8 cellular contexts compared by ENCODE assay signal in the genomic region with DNA sequence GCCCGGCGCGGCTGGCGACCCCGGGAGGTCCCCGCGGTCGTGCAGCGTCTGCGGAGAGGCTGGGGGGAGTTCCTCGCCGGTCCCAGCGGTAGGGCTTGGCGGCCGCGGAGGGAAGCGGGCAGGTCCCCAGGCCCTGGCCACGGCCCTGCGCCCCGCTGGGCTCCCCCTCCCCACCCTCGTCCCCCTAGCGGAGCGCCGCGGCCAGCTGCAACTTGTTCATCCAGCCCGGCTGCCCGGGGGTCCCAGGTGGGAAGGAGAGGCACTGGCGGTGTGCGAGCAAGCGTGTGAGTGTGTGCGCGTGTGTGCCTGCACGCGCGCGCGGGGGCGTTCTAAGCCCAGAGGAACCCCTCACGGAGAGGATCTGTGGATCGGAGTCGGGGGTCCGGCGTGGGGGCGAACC. TPM values are rescaled to one million over a fixed set of nuclear protein-coding genes. Genes with fewer than 3 reads are reported as not detected.
DNase-seq lines count a peak whose midpoint lies in the region; ATAC-seq and TF ChIP-seq lines count a peak whose summit lies in the region.

No MANE protein-coding gene starts in this region.

- POLR2A ChIA-PET in PC-3 (lab: Charles Lee; ENCODE audit: unreplicated experiment), result no interaction called here

- H3K4me3 Mint-ChIP-seq in natural killer cell treated with Interleukin-12 subunit alpha and Interleukin-12 subunit beta and Interleukin-15 and Interleukin-18, amount 100 ng/mL, for 72 hours, result peak overlapping the region; percentile 52

- peaks cover 50 to 75% (median 71%) of the 10 kb centered on the region in 11 experiments for H3K27me3 ChIP-seq in BLaER1 treated with 17β-estradiol and CSF1 and Interleukin-3, amounts not matched to agents 10 nM and 100 nM
- H3K27me3 ChIP-seq in PC-3 (ENCODE audit: low read length), result no peaks in the 10 kb centered on the region
- H3K27me3 ChIP-seq in Karpas-422 (ENCODE audit: low read length), result no peaks in the 10 kb centered on the region

- TF ChIP-seq CTCF in PC-3 (conservative IDR thresholded peaks at IDR 0.05; ENCODE audit: low read depth, low read length) (peak; percentile 41; the same call in 1 of the 2 replicates), foreskin fibroblast (IDR thresholded peaks at IDR 0.05; ENCODE audit: low read depth, low read length) (peak; percentile 34), GM10266 (IDR thresholded peaks at IDR 0.05; ENCODE audit: control insufficient read depth, insufficient read depth, low read depth, missing control alignments) (no peak)

- intact Hi-C loops in PC-3 (cut with micrococcal nuclease), result loop anchor here (2.0 to 10.0 kb wide), 5 partner anchors 64 to 388 kb away; no protein-coding TSS in a partner anchor

- peaks cover 22 to 38% of the 10 kb centered on the region in 2 donors for H3K27me3 Mint-ChIP-seq in natural killer cell treated with Interleukin-12 subunit alpha and Interleukin-12 subunit beta and Interleukin-15 and Interleukin-18, amount 100 ng/mL, for 72 hours

- CTCF ChIA-PET in PC-3 (lab: Charles Lee), result interaction anchor here (1.0 to 1.9 kb wide), 3 partner anchors 8 to 309 kb away, joined by 3 to 8 read pairs (median 4); no protein-coding TSS in a partner anchor

- peak overlapping the region; percentile 95 to 100 (median 99) for H3K4me2 ChIP-seq in BLaER1 treated with 17β-estradiol and CSF1 and Interleukin-3, amounts not matched to agents 10 nM and 100 nM
- H3K4me2 ChIP-seq in PC-3 (ENCODE audit: low read length) (peak overlapping the region; percentile 87), Karpas-422 (ENCODE audit: low read depth, low read length, poor library complexity, severe bottlenecking) (no peak overlapping the region)

- H3K4me1 ChIP-seq in BLaER1 treated with 17β-estradiol and CSF1 and Interleukin-3, amounts not matched to agents 10 nM and 100 nM, result peaks cover 9 to 28% (median 17%) of the 10 kb centered on the region in 10 experiments
- H3K4me1 ChIP-seq in PC-3 (ENCODE audit: insufficient read depth, low read length) (peaks cover 40% of the 10 kb centered on the region), Karpas-422 (ENCODE audit: low read length) (no peaks in the 10 kb centered on the region)

- ATAC-seq in PC-3 (peak; percentile 9), HG02970 (IDR thresholded peaks at IDR 0.05; ENCODE audit: low FRiP score, unreplicated experiment) (no peak)
- ATAC-seq in natural killer cell treated with Interleukin-12 subunit alpha and Interleukin-12 subunit beta and Interleukin-15 and Interleukin-18, amount 100 ng/mL, for 72 hours, result no peak

- no peaks in the 10 kb centered on the region for H3K9me3 Mint-ChIP-seq in natural killer cell treated with Interleukin-12 subunit alpha and Interleukin-12 subunit beta and Interleukin-15 and Interleukin-18, amount 100 ng/mL, for 72 hours

- H3K9me2 ChIP-seq in PC-3 (replicated peaks; ENCODE audit: low read length) (no peaks in the 10 kb centered on the region), Karpas-422 (replicated peaks; ENCODE audit: insufficient read depth, low read length) (no peaks in the 10 kb centered on the region)

- no peaks in the 10 kb centered on the region for H3K9me3 ChIP-seq in BLaER1 treated with 17β-estradiol and CSF1 and Interleukin-3, amounts not matched to agents 10 nM and 100 nM (replicated peaks in 1 of 11)
- H3K9me3 ChIP-seq in PC-3 (ENCODE audit: low read length) (no peaks in the 10 kb centered on the region), Karpas-422 (ENCODE audit: low read length) (peaks cover 4% of the 10 kb centered on the region; the same call in 1 of the 2 replicates)

- peaks cover 11 to 23% of the 10 kb centered on the region in 2 donors for H3K4me1 Mint-ChIP-seq in natural killer cell treated with Interleukin-12 subunit alpha and Interleukin-12 subunit beta and Interleukin-15 and Interleukin-18, amount 100 ng/mL, for 72 hours (ENCODE audit: low read depth in 2 of 2)

- H3F3A ChIP-seq in PC-3 (ENCODE audit: low read length, unreplicated experiment), result no peaks in the 10 kb centered on the region

- H3K9ac ChIP-seq in BLaER1 treated with 17β-estradiol and CSF1 and Interleukin-3, amounts not matched to agents 10 nM and 100 nM, result peak overlapping the region; percentile 67 to 88 (median 79)
- H3K9ac ChIP-seq in PC-3 (ENCODE audit: low read length), result peak overlapping the region; percentile 72
- no peak overlapping the region for H3K9ac ChIP-seq in Karpas-422 (ENCODE audit: low read length)

- BruUV-seq in PC-3 (replicated peaks; lab: Mats Ljungman, UMichigan), result no TSS peak

- DNase-seq in PC-3 (peak; percentile 28), foreskin fibroblast (peak in 1 of 2 donors; percentile 14), Karpas-422 (no peak), GM10266 (ENCODE audit: extremely low spot score) (no peak)
- no peak for DNase-seq in natural killer cell treated with Interleukin-12 subunit alpha and Interleukin-12 subunit beta and Interleukin-15 and Interleukin-18, amount 100 ng/mL, for 72 hours (ENCODE audit: low spot score)
- no peak for DNase-seq in activated effector memory CD4-positive, alpha-beta T cell treated with Interleukin-2 at 50 U/mL for 16 hours

- no peaks in the 10 kb centered on the region for H3K36me3 ChIP-seq in BLaER1 treated with 17β-estradiol and CSF1 and Interleukin-3, amounts not matched to agents 10 nM and 100 nM
- H3K36me3 ChIP-seq in PC-3 (ENCODE audit: low read depth, low read length), result no peaks in the 10 kb centered on the region
- no peaks in the 10 kb centered on the region for H3K36me3 ChIP-seq in Karpas-422 (ENCODE audit: insufficient read depth, low read length)

- H3K36me3 Mint-ChIP-seq in natural killer cell treated with Interleukin-12 subunit alpha and Interleukin-12 subunit beta and Interleukin-15 and Interleukin-18, amount 100 ng/mL, for 72 hours, result peaks cover 11% of the 10 kb centered on the region

- H3K27ac Mint-ChIP-seq in natural killer cell treated with Interleukin-12 subunit alpha and Interleukin-12 subunit beta and Interleukin-15 and Interleukin-18, amount 100 ng/mL, for 72 hours, result no peak overlapping the region

- H3K27ac ChIP-seq in BLaER1 treated with 17β-estradiol and CSF1 and Interleukin-3, amounts not matched to agents 10 nM and 100 nM, result peak overlapping the region in 3 of 11 experiments; percentile 69 to 83 (median 75); a peak in 5 of 22 replicates
- H3K27ac ChIP-seq in PC-3 (ENCODE audit: low read length), result no peak overlapping the region
- H3K27ac ChIP-seq in Karpas-422 (ENCODE audit: low read length), result no peak overlapping the region

- H2AFZ ChIP-seq in PC-3 (ENCODE audit: low read length), result peak overlapping the region; percentile 86
- no peak overlapping the region for H2AFZ ChIP-seq in Karpas-422 (ENCODE audit: low read length)

- H4K20me1 ChIP-seq in BLaER1 treated with 17β-estradiol and CSF1 and Interleukin-3, amounts not matched to agents 10 nM and 100 nM, result peaks cover 0 to 22% (median 11%) of the 10 kb centered on the region in 11 experiments; a peak in 11 of 22 replicates
- H4K20me1 ChIP-seq in PC-3 (ENCODE audit: low read length), result no peaks in the 10 kb centered on the region
- H4K20me1 ChIP-seq in Karpas-422 (ENCODE audit: insufficient read depth, low read depth, low read length), result no peaks in the 10 kb centered on the region

- H3K79me2 ChIP-seq in PC-3 (ENCODE audit: low read length), result peaks cover 61% of the 10 kb centered on the region
- no peaks in the 10 kb centered on the region for H3K79me2 ChIP-seq in Karpas-422 (ENCODE audit: low read length)

- peak overlapping the region; percentile 67 to 88 (median 78) for H3K4me3 ChIP-seq in BLaER1 treated with 17β-estradiol and CSF1 and Interleukin-3, amounts not matched to agents 10 nM and 100 nM
- H3K4me3 ChIP-seq in PC-3 (ENCODE audit: low read length), result peak overlapping the region; percentile 95
- H3K4me3 ChIP-seq in foreskin fibroblast (ENCODE audit: low read depth in 1 of 2, low read length in 2 of 2), result peak overlapping the region; percentile 73 to 81
- H3K4me3 ChIP-seq in Karpas-422 (ENCODE audit: low read length), result no peak overlapping the region

RNA-seq across cellular contexts. Expression of a gene that starts 1.3 kb away (rescaled TPM):
- total RNA-seq in PC-3 (2014; rRNA removed), result 45.6 and 61.3 TPM in 2 replicates
- total RNA-seq in natural killer cell treated with Interleukin-12 subunit alpha and Interleukin-12 subunit beta and Interleukin-15 and Interleukin-18, amount 100 ng/mL, for 72 hours, result 10 to 100 TPM in 1 of 2 donors, 1 to 10 TPM in 1; 7.5 to 19.2 TPM
- not detected in 2 replicates for total RNA-seq in Karpas-422 (2014; rRNA removed; shearing (Covaris generic); ENCODE audit: low replicate concordance)
